Comparison of ENCODE assay signal across 8 cellular contexts in genomic region chr7:152437157-152437575, GRCh38. TPM values are rescaled to one million over a fixed set of nuclear protein-coding genes. Genes with fewer than 3 reads are reported as not detected.
DNase-seq lines count a peak whose midpoint lies in the region; ATAC-seq, FAIRE-seq and TF ChIP-seq lines count a peak whose summit lies in the region.
"Not testable (repeated sequence)": the region's sequence is repeated elsewhere in the genome, so short reads cannot be mapped to it uniquely, and the experiment has no call there.

No MANE protein-coding gene starts in this region.

- H3K9me3 ChIP-seq in Loucy (ENCODE audit: insufficient read depth, low read depth, low read length); K562 (replicated peaks; ENCODE audit: control insufficient read depth, insufficient read depth, low read depth, low read length); esophagus muscularis mucosa; liver (ENCODE audit: control insufficient read depth in 4 of 4, low read length in 3 of 4); trophoblast cell (ENCODE audit: insufficient read depth, low read depth, low read length); tibial artery: not testable (repeated sequence)

- not testable (repeated sequence) for H3K9me3 Mint-ChIP-seq in Calu3 (ENCODE audit: low read depth, unreplicated experiment)

- H3K4me1 Mint-ChIP-seq in Calu3 (ENCODE audit: low read depth, unreplicated experiment), result peaks cover 16% of the 10 kb centered on the region

- H2BK120ac ChIP-seq in trophoblast cell (ENCODE audit: insufficient read depth, low read length, poor library complexity), result not testable (repeated sequence)

- not testable (repeated sequence) for H4K91ac ChIP-seq in trophoblast cell (ENCODE audit: low read depth, low read length)

- not testable (repeated sequence) for H4K8ac ChIP-seq in trophoblast cell (ENCODE audit: low read depth, low read length)

- H3K4me2 ChIP-seq in Loucy (ENCODE audit: low read depth, low read length, poor library complexity, severe bottlenecking) (peak overlapping the region; percentile 70), K562 (ENCODE audit: insufficient read depth, low read length) (peak overlapping the region; percentile 61), trophoblast cell (ENCODE audit: low read length) (peak overlapping the region; percentile 86)

- not testable (repeated sequence) for H3K27me3 Mint-ChIP-seq in Calu3 (ENCODE audit: unreplicated experiment)

- POLR2A ChIA-PET in K562 (lab: Yijun Ruan, JAX), result interaction anchor here (0.7 to 1.1 kb wide), 2 partner anchors 18 to 26 kb away, joined by 3 read pairs; no protein-coding TSS in a partner anchor

- H3K27ac Mint-ChIP-seq in Calu3 (ENCODE audit: unreplicated experiment), result peak overlapping the region; percentile 70

- WGBS in K562 (ENCODE audit: insufficient coverage, low coverage, missing lambda C conversion rate), result 7% methylated on average over 7 of the region's 7 CpGs
- 35% methylated on average over 7 of the region's 7 CpGs for WGBS in esophagus muscularis mucosa
- 32% methylated on average over 7 of the region's 7 CpGs for WGBS in liver
- WGBS in trophoblast cell (ENCODE audit: extremely low coverage, insufficient coverage, insufficient read length), result no CpG with 5 or more reads among the region's 7 CpGs

- H2AK5ac ChIP-seq in trophoblast cell (ENCODE audit: low read length), result not testable (repeated sequence)

- peaks cover 36% of the 10 kb centered on the region for H3K36me3 Mint-ChIP-seq in Calu3 (ENCODE audit: insufficient read depth, unreplicated experiment)

- H2BK12ac ChIP-seq in trophoblast cell (ENCODE audit: low read length), result not testable (repeated sequence)

- H2BK5ac ChIP-seq in trophoblast cell (ENCODE audit: low read depth, low read length, poor library complexity), result not testable (repeated sequence)

- not testable (repeated sequence) for H3K23ac ChIP-seq in trophoblast cell (ENCODE audit: low read length)

- H3K27ac ChIP-seq in K562 (ENCODE audit: extremely low read depth, low read depth, low read length) (peak overlapping the region; percentile 83), esophagus muscularis mucosa (replicated peaks in 1 of 4) (peak overlapping the region; percentile 98 to 99 (median 98)), liver (ENCODE audit: low read depth in 1 of 2, low read length in 2 of 2) (peak overlapping the region; percentile 87 to 97), tibial artery (peak overlapping the region; percentile 94 to 97)
- not testable (repeated sequence) for H3K27ac ChIP-seq in trophoblast cell (ENCODE audit: low read depth, low read length)

- not testable (repeated sequence) for H3K36me3 ChIP-seq in Loucy (ENCODE audit: insufficient read depth, low read length); K562 (ENCODE audit: control insufficient read depth, insufficient read depth, low read length); esophagus muscularis mucosa; liver (ENCODE audit: control insufficient read depth in 4 of 4, insufficient read depth in 3 of 4, low read depth in 1 of 4, low read length in 3 of 4); trophoblast cell (ENCODE audit: control insufficient read depth in 1 of 2, insufficient read depth in 2 of 2, low read length in 2 of 2); tibial artery

- H3K4me3 ChIP-seq in Loucy (ENCODE audit: low read length, poor library complexity, severe bottlenecking) (peak overlapping the region; percentile 72), WI38 (ENCODE audit: low read depth, low read length) (peak overlapping the region; percentile 62), K562 (peak overlapping the region; percentile 66), esophagus muscularis mucosa (peak overlapping the region; percentile 62 to 99 (median 96)), liver (ENCODE audit: low read depth in 1 of 3, low read length in 3 of 3) (peak overlapping the region; percentile 31 to 95 (median 63)), tibial artery (peak overlapping the region; percentile 97 to 98)
- H3K4me3 ChIP-seq in trophoblast cell (ENCODE audit: low read depth, low read length), result not testable (repeated sequence)

- H3K79me2 ChIP-seq in Loucy (ENCODE audit: insufficient read depth, low read length) (peaks cover 33% of the 10 kb centered on the region), K562 (ENCODE audit: control insufficient read depth, insufficient read depth, low read length) (peaks cover 35% of the 10 kb centered on the region), trophoblast cell (ENCODE audit: control insufficient read depth, insufficient read depth, low read length, poor library complexity) (peaks cover 14% of the 10 kb centered on the region)

- H4K12ac ChIP-seq in trophoblast cell (ENCODE audit: low read depth, low read length), result not testable (repeated sequence)

- H3K79me1 ChIP-seq in trophoblast cell (ENCODE audit: low read length), result peaks cover 16% of the 10 kb centered on the region

- not testable (repeated sequence) for H3K9me2 ChIP-seq in Loucy (replicated peaks; ENCODE audit: low read depth, low read length)

- H3K4me1 ChIP-seq in Loucy (ENCODE audit: insufficient read depth, low read length, poor library complexity, severe bottlenecking) (peaks cover 17% of the 10 kb centered on the region), K562 (replicated peaks in 1 of 2; ENCODE audit: control insufficient read depth in 2 of 2, insufficient read depth in 2 of 2, low read length in 2 of 2) (peaks cover 12 to 13% of the 10 kb centered on the region in 2 experiments; a peak in 3 of 5 replicates), esophagus muscularis mucosa (peaks cover 14 to 30% (median 22%) of the 10 kb centered on the region in 4 donors), liver (ENCODE audit: control insufficient read depth in 4 of 4, insufficient read depth in 4 of 4, low read length in 3 of 4) (peaks cover 4 to 15% (median 9%) of the 10 kb centered on the region in 4 donors), tibial artery (peaks cover 0 to 26% (median 8%) of the 10 kb centered on the region in 4 donors)
- H3K4me1 ChIP-seq in trophoblast cell (ENCODE audit: control insufficient read depth in 1 of 2, insufficient read depth in 2 of 2, low read length in 2 of 2), result not testable (repeated sequence)

- peak overlapping the region; percentile 85 for H3K4me3 Mint-ChIP-seq in Calu3 (ENCODE audit: low read depth, unreplicated experiment)

- TF ChIP-seq POLR2A in K562 (conservative IDR thresholded peaks at IDR 0.05); esophagus muscularis mucosa (IDR thresholded peaks at IDR 0.05; ENCODE audit: low read depth): not testable (repeated sequence)

- DNase-seq in Calu3; K562 (ENCODE audit: extremely low read depth in 1 of 4, low spot score in 3 of 4); esophagus muscularis mucosa (ENCODE audit: extremely low spot score); trophoblast cell; tibial artery: not testable (repeated sequence)

- peaks cover 22% of the 10 kb centered on the region for H4K20me1 ChIP-seq in Loucy (ENCODE audit: insufficient read depth, low read length, poor library complexity, severe bottlenecking)
- peaks cover 11% of the 10 kb centered on the region; the same call in 1 of the 2 replicates for H4K20me1 ChIP-seq in K562 (replicated peaks; ENCODE audit: control insufficient read depth, insufficient read depth, low read length)

- CTCF ChIA-PET in Calu3 (lab: Charles Lee); K562 (lab: Yijun Ruan, JAX; ENCODE audit: low intra/inter-chr PET ratio): not testable (repeated sequence)

- TF ChIP-seq RAD21 in K562 (CRISPR knock-in tag; conservative IDR thresholded peaks at IDR 0.05 in 1 of 2, IDR thresholded peaks at IDR 0.05 in 1 of 2); liver (IDR thresholded peaks at IDR 0.05): not testable (repeated sequence)

- H2AFZ ChIP-seq in Loucy (ENCODE audit: low read length) (peak overlapping the region; percentile 77), K562 (ENCODE audit: low read depth, low read length) (peak overlapping the region; percentile 93)
- H2AFZ ChIP-seq in trophoblast cell (ENCODE audit: insufficient read depth, low read length, poor library complexity), result not testable (repeated sequence)

- peak overlapping the region; percentile 79 for H3K9ac ChIP-seq in Loucy (ENCODE audit: low read depth, low read length, poor library complexity, severe bottlenecking)
- peak overlapping the region in 1 of 2 experiments; percentile 89; a peak in 3 of 4 replicates for H3K9ac ChIP-seq in K562 (ENCODE audit: insufficient read depth in 1 of 2, low read depth in 2 of 2, low read length in 2 of 2)
- H3K9ac ChIP-seq in liver (ENCODE audit: low read depth in 1 of 2, low read length in 2 of 2), result peak overlapping the region; percentile 67 to 75
- H3K9ac ChIP-seq in trophoblast cell (ENCODE audit: low read length), result not testable (repeated sequence)

- in situ Hi-C loops in K562 (cut with MboI), result not testable (repeated sequence)

- not testable (repeated sequence) for H3K27me3 ChIP-seq in Loucy (ENCODE audit: insufficient read depth, low read length, poor library complexity, severe bottlenecking); K562 (ENCODE audit: control insufficient read depth in 2 of 2, insufficient read depth in 2 of 2, low read length in 2 of 2); esophagus muscularis mucosa; liver (ENCODE audit: control insufficient read depth in 4 of 4, insufficient read depth in 4 of 4, low read length in 3 of 4); trophoblast cell (ENCODE audit: insufficient read depth, low read length); tibial artery

- H3K14ac ChIP-seq in trophoblast cell (ENCODE audit: low read length), result not testable (repeated sequence)

- FAIRE-seq in K562 (lab: Jason Lieb, UNC), result not testable (repeated sequence)

- not testable (repeated sequence) for TF ChIP-seq CTCF in Calu3 (IDR thresholded peaks at IDR 0.05; ENCODE audit: unreplicated experiment); Loucy (conservative IDR thresholded peaks at IDR 0.05; ENCODE audit: low read length); WI38 (IDR thresholded peaks at IDR 0.05; ENCODE audit: low read depth, low read length); K562 (IDR thresholded peaks at IDR 0.05 in 2 of 3, conservative IDR thresholded peaks at IDR 0.05 in 1 of 3; ENCODE audit: insufficient read depth in 2 of 3, low read depth in 1 of 3, low read length in 3 of 3); esophagus muscularis mucosa (IDR thresholded peaks at IDR 0.05); liver (IDR thresholded peaks at IDR 0.05; ENCODE audit: low read depth, low read length, missing input control); tibial artery (IDR thresholded peaks at IDR 0.05)

- not testable (repeated sequence) for H3K18ac ChIP-seq in trophoblast cell (ENCODE audit: low read length)

- H3K9me1 ChIP-seq in K562 (ENCODE audit: control insufficient read depth, insufficient read depth, low read length), result not testable (repeated sequence)

- not testable (repeated sequence) for TF ChIP-seq EP300 in K562 (IDR thresholded peaks at IDR 0.05; ENCODE audit: low read length); esophagus muscularis mucosa (IDR thresholded peaks at IDR 0.05)

- H3F3A ChIP-seq in Loucy (ENCODE audit: low read depth), result not testable (repeated sequence)

- BruUV-seq in Calu3 (replicated peaks; lab: Mats Ljungman, UMichigan) (TSS peak; percentile 94), K562 (replicated peaks; lab: Mats Ljungman, UMichigan) (TSS peak; percentile 93)

- ATAC-seq in K562, result not testable (repeated sequence)

- intact Hi-C loops in Calu3 (cut with micrococcal nuclease; ENCODE audit: unreplicated experiment) (loop anchor here (10.0 kb wide), 1 partner anchor 238 kb away; the partner anchor contains the start of gene XRCC2), esophagus muscularis mucosa (cut with DNase I) (loop anchor here (2.0 kb wide), 1 partner anchor 28 kb away; no protein-coding TSS in a partner anchor), tibial artery (cut with DNase I; ENCODE audit: low total_unique reads) (loop anchor here (2.0 kb wide), 1 partner anchor 28 kb away; no protein-coding TSS in a partner anchor)
- intact Hi-C loops in K562 (cut with micrococcal nuclease), result not testable (repeated sequence)

- not testable (repeated sequence) for H3K4ac ChIP-seq in trophoblast cell (ENCODE audit: low read depth, low read length)

RNA-seq across cellular contexts. Expression of gene KMT2C, which starts 1.4 kb away (rescaled TPM):
- total RNA-seq in Calu3 (2022) (71.1 and 73.4 TPM in 2 replicates), K562 (2014; rRNA removed) (28.5 and 35.6 TPM in 2 replicates), K562 (2014; rRNA removed; fragmentation: Illumina TruSeq; extraction: Trizol) (35.8 and 36.2 TPM in 2 replicates), K562 (2015; rRNA removed; fragmentation: Illumina TruSeq; extraction: Trizol) (34.4 and 36.6 TPM in 2 replicates), K562 (2021) (62.1 and 67.8 TPM in 2 replicates), esophagus muscularis mucosa (10 to 100 TPM; 59.0 to 73.9 (median 69.5) TPM), liver (10 to 100 TPM; 31.1 to 35.3 TPM)
- 166 and 463 TPM in 2 replicates for total RNA-seq in K562 (2011; cell fraction: chromatin; rRNA removed; ENCODE audit: low replicate concordance)
- total RNA-seq in K562 (2011; cell fraction: nucleolus; rRNA removed), result 68.5 and 102 TPM in 2 replicates
- 172 and 242 TPM in 2 replicates for total RNA-seq in K562 (2011; cell fraction: nucleoplasm; rRNA removed)
- polyA plus RNA-seq in K562 (2011; rRNA removed) (18.3 and 18.9 TPM in 2 replicates), K562 (2014; fragmentation: Illumina TruSeq; extraction: Trizol) (27.1 and 27.3 TPM in 2 replicates), K562 (2014; fragmentation: Nextera tagmentation; extraction: Ambion mirVana) (10 to 100 TPM in 1 of 2 experiments, 1 to 10 TPM in 1; 4.9 to 13.0 TPM), K562 (2014; rRNA removed) (19.4 and 21.4 TPM in 2 replicates), liver (1 to 10 TPM; 6.3 to 7.5 TPM)
- 11.3 and 15.9 TPM in 2 replicates for polyA plus RNA-seq in K562 (2011; cell fraction: cytosol; rRNA removed)
- polyA plus RNA-seq in K562 (2011; cell fraction: nucleus; rRNA removed), result 55.9 and 66.9 TPM in 2 replicates
- 13.2 and 15.7 TPM in 2 replicates for polyA plus RNA-seq in K562 (2012)
- polyA minus RNA-seq in K562 (2011; rRNA and poly(A)+ RNA removed), result 118 and 126 TPM in 2 replicates
- 40.0 and 46.3 TPM in 2 replicates for polyA minus RNA-seq in K562 (2011; cell fraction: cytosol; rRNA and poly(A)+ RNA removed)
- polyA minus RNA-seq in K562 (2011; cell fraction: nucleus; rRNA and poly(A)+ RNA removed), result 89.1 and 146 TPM in 2 replicates
- polyA plus RNA-seq in trophoblast cell (2013), result 26.4 and 28.2 TPM in 2 replicates
